In the genomic region with DNA sequence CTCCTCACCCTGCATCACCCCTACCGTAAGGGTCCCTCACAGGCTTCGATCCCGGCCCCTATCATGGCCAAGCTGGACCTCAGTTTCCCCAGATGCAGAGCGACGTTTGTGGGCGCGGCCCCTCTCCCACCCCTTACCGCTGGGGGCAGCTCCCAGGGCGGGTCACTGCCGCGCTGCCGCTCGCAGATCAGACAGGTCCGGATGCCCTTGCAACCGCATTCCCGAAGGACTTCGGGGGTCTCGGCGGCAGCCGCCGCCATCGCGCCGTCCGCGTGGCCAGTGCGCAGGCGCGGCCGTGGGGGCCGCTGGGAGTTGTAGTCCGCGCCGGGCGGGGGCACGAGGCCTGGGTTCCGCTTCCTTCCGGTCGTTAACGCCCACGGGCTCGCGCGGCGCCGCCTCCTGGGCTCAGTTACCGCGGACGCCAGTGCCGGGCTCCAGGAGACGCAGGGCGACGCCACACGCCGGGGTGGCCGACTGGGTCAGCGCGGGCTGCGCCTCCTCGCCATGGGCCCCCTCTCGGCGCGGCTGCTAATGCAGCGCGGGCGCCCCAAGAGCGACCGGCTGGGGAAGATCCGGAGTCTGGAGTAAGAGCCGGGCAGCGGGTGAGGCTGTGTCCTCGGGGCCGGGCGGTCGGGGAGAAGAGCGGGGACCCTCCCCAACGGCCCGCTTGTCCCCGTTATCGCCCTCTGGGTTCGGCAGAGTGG, we compare ENCODE assay signal across 1 cellular context.
TF ChIP-seq lines count a peak whose summit lies in the region.

A gene with protein sequence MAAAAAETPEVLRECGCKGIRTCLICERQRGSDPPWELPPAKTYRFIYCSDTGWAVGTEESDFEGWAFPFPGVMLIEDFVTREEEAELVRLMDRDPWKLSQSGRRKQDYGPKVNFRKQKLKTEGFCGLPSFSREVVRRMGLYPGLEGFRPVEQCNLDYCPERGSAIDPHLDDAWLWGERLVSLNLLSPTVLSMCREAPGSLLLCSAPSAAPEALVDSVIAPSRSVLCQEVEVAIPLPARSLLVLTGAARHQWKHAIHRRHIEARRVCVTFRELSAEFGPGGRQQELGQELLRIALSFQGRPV (minus strand): TSS at position 287 of the 704 bp plus-strand sequence. CDS start 27 bp downstream, at position 260.
Gene LRWD1, plus strand, starts transcription at position 408 of the 704 bp plus-strand sequence. Its CDS starts 97 bp downstream, at position 505.

TF ChIP-seq in HepG2, 621 proteins besides CTCF, POLR2A, EP300 and RAD21 (continued from another document and continues in another):
- peak; percentile 15; the same call in 1 of the 2 replicates for TF ChIP-seq RERE (CRISPR knock-in tag; IDR thresholded peaks at IDR 0.05; ENCODE audit: low read depth)
- TF ChIP-seq, protein P1, sequence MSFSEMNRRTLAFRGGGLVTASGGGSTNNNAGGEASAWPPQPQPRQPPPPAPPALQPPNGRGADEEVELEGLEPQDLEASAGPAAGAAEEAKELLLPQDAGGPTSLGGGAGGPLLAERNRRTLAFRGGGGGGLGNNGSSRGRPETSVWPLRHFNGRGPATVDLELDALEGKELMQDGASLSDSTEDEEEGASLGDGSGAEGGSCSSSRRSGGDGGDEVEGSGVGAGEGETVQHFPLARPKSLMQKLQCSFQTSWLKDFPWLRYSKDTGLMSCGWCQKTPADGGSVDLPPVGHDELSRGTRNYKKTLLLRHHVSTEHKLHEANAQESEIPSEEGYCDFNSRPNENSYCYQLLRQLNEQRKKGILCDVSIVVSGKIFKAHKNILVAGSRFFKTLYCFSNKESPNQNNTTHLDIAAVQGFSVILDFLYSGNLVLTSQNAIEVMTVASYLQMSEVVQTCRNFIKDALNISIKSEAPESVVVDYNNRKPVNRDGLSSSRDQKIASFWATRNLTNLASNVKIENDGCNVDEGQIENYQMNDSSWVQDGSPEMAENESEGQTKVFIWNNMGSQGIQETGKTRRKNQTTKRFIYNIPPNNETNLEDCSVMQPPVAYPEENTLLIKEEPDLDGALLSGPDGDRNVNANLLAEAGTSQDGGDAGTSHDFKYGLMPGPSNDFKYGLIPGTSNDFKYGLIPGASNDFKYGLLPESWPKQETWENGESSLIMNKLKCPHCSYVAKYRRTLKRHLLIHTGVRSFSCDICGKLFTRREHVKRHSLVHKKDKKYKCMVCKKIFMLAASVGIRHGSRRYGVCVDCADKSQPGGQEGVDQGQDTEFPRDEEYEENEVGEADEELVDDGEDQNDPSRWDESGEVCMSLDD (CRISPR knock-in tag; IDR thresholded peaks at IDR 0.05; ENCODE audit: borderline replicate concordance) = no peak
- TF ChIP-seq CHCHD3 (CRISPR knock-in tag; IDR thresholded peaks at IDR 0.05) = peak; percentile 35; the same call in 1 of the 2 replicates
- TF ChIP-seq HNRNPUL1 (IDR thresholded peaks at IDR 0.05; ENCODE audit: low read depth, low read length) = no peak
- TF ChIP-seq ZNF883 (CRISPR knock-in tag; IDR thresholded peaks at IDR 0.05; ENCODE audit: not compliant biosample characterization) = no peak
- no peak for TF ChIP-seq PITX1 (CRISPR knock-in tag; IDR thresholded peaks at IDR 0.05)
- peak; percentile 82 for TF ChIP-seq POLR2G (IDR thresholded peaks at IDR 0.05; ENCODE audit: low read depth, low read length)
- TF ChIP-seq TGIF2 (CRISPR knock-in tag; IDR thresholded peaks at IDR 0.05) = no peak
- TF ChIP-seq CENPT (CRISPR knock-in tag; IDR thresholded peaks at IDR 0.05; ENCODE audit: low read depth) = peak; percentile 79; the same call in 1 of the 2 replicates
- peak; percentile 47; the same call in 1 of the 2 replicates for TF ChIP-seq ZNF556 (CRISPR knock-in tag; IDR thresholded peaks at IDR 0.05; ENCODE audit: borderline replicate concordance)
- no peak for TF ChIP-seq THAP8 (CRISPR knock-in tag; IDR thresholded peaks at IDR 0.05; ENCODE audit: borderline replicate concordance)
- TF ChIP-seq MAFG (CRISPR knock-in tag; IDR thresholded peaks at IDR 0.05) = no peak
- no peak for TF ChIP-seq XRCC5 (optimal IDR thresholded peaks at IDR 0.05; ENCODE audit: low read length)
- peak; percentile 79 for TF ChIP-seq SP4 (CRISPR knock-in tag; IDR thresholded peaks at IDR 0.05)
- TF ChIP-seq REPIN1 (CRISPR knock-in tag; IDR thresholded peaks at IDR 0.05; ENCODE audit: borderline replicate concordance, low read depth) = peak; percentile 77; the same call in 1 of the 2 replicates
- peak; percentile 79; the same call in 1 of the 2 replicates for TF ChIP-seq ZNF747 (CRISPR knock-in tag; IDR thresholded peaks at IDR 0.05; ENCODE audit: borderline replicate concordance)
- no peak for TF ChIP-seq HNF4G (IDR thresholded peaks at IDR 0.05; ENCODE audit: borderline replicate concordance, low read depth, low read length)
- no peak for TF ChIP-seq HNF4G (CRISPR knock-in tag; IDR thresholded peaks at IDR 0.05; ENCODE audit: borderline replicate concordance, low read depth)
- no peak for TF ChIP-seq KLF15 (CRISPR knock-in tag; IDR thresholded peaks at IDR 0.05; ENCODE audit: borderline replicate concordance)
- TF ChIP-seq ZNF20 (CRISPR knock-in tag; IDR thresholded peaks at IDR 0.05) = no peak
- peak; percentile 81; the same call in 1 of the 2 replicates for TF ChIP-seq IRF2 (CRISPR knock-in tag; IDR thresholded peaks at IDR 0.05)
- TF ChIP-seq PRMT3 (CRISPR knock-in tag; IDR thresholded peaks at IDR 0.05; ENCODE audit: borderline replicate concordance, low read depth) = no peak
- peak; percentile 81; the same call in 1 of the 2 replicates for TF ChIP-seq MXD3 (CRISPR knock-in tag; IDR thresholded peaks at IDR 0.05)
- TF ChIP-seq, protein P2, sequence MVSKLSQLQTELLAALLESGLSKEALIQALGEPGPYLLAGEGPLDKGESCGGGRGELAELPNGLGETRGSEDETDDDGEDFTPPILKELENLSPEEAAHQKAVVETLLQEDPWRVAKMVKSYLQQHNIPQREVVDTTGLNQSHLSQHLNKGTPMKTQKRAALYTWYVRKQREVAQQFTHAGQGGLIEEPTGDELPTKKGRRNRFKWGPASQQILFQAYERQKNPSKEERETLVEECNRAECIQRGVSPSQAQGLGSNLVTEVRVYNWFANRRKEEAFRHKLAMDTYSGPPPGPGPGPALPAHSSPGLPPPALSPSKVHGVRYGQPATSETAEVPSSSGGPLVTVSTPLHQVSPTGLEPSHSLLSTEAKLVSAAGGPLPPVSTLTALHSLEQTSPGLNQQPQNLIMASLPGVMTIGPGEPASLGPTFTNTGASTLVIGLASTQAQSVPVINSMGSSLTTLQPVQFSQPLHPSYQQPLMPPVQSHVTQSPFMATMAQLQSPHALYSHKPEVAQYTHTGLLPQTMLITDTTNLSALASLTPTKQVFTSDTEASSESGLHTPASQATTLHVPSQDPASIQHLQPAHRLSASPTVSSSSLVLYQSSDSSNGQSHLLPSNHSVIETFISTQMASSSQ (IDR thresholded peaks at IDR 0.05; ENCODE audit: low read depth) = no peak
- TF ChIP-seq, protein P2 (CRISPR knock-in tag; IDR thresholded peaks at IDR 0.05; ENCODE audit: borderline replicate concordance) = no peak
- no peak for TF ChIP-seq FOXM1 (CRISPR knock-in tag; IDR thresholded peaks at IDR 0.05)
- TF ChIP-seq SMARCC2 (IDR thresholded peaks at IDR 0.05) = no peak
- no peak for TF ChIP-seq MED13 (CRISPR knock-in tag; IDR thresholded peaks at IDR 0.05)
- TF ChIP-seq ZNF292 (CRISPR knock-in tag; IDR thresholded peaks at IDR 0.05; ENCODE audit: borderline replicate concordance, low read depth) = no peak
- TF ChIP-seq ZNF337 (CRISPR knock-in tag; IDR thresholded peaks at IDR 0.05; ENCODE audit: borderline replicate concordance, low read depth) = no peak
- TF ChIP-seq RCOR2 (CRISPR knock-in tag; IDR thresholded peaks at IDR 0.05) = no peak
- TF ChIP-seq ZNF619 (CRISPR knock-in tag; IDR thresholded peaks at IDR 0.05) = peak; percentile 61
- peak; percentile 18; the same call in 1 of the 2 replicates for TF ChIP-seq CEBPG (CRISPR knock-in tag; IDR thresholded peaks at IDR 0.05)
- TF ChIP-seq EZH2 (conservative IDR thresholded peaks at IDR 0.05; ENCODE audit: low read depth, low read length) = no peak
- peak; percentile 96; the same call in 1 of the 3 replicates for TF ChIP-seq MXI1 (IDR thresholded peaks at IDR 0.05; ENCODE audit: borderline replicate concordance, low read depth, low read length)
- 0 out of 2 replicates have a peak, but pooled peaks have one; percentile 68 for TF ChIP-seq ZNF552 (CRISPR knock-in tag; IDR thresholded peaks at IDR 0.05; ENCODE audit: borderline replicate concordance)
- no peak for TF ChIP-seq MIXL1 (CRISPR knock-in tag; IDR thresholded peaks at IDR 0.05)
- no peak for TF ChIP-seq ATF4 (CRISPR knock-in tag; IDR thresholded peaks at IDR 0.05)
- TF ChIP-seq TBL1XR1 (IDR thresholded peaks at IDR 0.05; ENCODE audit: borderline replicate concordance, low read length, partially characterized antibody) = no peak
- no peak for TF ChIP-seq ZNF446 (CRISPR knock-in tag; IDR thresholded peaks at IDR 0.05)
- 0 out of 2 replicates have a peak, but pooled peaks have one; percentile 16 for TF ChIP-seq DMAP1 (CRISPR knock-in tag; IDR thresholded peaks at IDR 0.05)
- no peak for TF ChIP-seq ZNF781 (CRISPR knock-in tag; IDR thresholded peaks at IDR 0.05; ENCODE audit: borderline replicate concordance, not compliant biosample characterization)
- TF ChIP-seq CENPBD1 (CRISPR knock-in tag; IDR thresholded peaks at IDR 0.05; ENCODE audit: borderline replicate concordance, low read depth) = no peak; the same call in 1 of the 2 replicates
- TF ChIP-seq MATR3 (CRISPR knock-in tag; IDR thresholded peaks at IDR 0.05) = no peak
- TF ChIP-seq TCF12 (IDR thresholded peaks at IDR 0.05) = no peak
- no peak for TF ChIP-seq TCF12 (CRISPR knock-in tag; IDR thresholded peaks at IDR 0.05)
- no peak for TF ChIP-seq CHD2 (IDR thresholded peaks at IDR 0.05; ENCODE audit: low read depth, low read length)
- TF ChIP-seq CENPX (CRISPR knock-in tag; IDR thresholded peaks at IDR 0.05) = no peak
- TF ChIP-seq RFX5 (IDR thresholded peaks at IDR 0.05; ENCODE audit: low read depth, low read length) = no peak
- TF ChIP-seq ZNF75D (CRISPR knock-in tag; IDR thresholded peaks at IDR 0.05; ENCODE audit: borderline replicate concordance) = no peak
